In the genomic region with DNA sequence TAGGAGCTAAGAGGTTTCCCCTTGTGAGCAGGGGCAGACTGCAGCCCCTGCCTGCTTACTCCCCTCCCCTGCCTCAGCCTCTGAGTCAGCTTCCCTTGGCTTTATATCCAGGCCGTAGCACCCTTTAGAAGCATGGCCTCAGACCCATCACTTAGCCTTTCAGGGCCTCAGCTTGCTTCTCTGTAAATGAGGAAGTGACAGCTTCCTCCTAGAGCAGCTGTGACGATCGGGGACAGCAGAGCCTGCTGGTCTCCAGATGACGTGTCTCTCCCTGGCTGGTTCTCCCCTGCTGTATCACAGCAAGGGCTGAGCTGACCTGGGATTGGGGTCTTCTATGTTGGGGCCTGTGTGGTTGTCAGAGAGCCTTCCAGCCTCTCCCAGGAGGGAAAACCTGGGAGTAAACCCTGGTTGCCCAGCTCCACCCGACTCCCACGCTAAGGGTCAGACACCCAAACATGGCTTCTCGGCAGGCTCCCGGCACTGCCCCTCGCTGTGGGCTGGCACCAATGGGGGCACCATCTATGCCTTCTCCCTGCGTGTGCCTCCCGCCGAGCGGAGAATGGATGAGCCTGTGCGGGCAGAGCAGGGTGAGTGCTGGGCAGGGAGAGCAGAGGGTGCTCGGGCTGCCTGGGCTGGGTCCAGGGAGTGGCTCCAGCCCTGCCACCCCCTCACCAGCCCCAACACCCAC, we compare ENCODE assay signal across 8 cellular contexts. TPM values are rescaled to one million over a fixed set of nuclear protein-coding genes. Genes with fewer than 3 reads are reported as not detected.
DNase-seq lines count a peak whose midpoint lies in the region.

No MANE protein-coding gene starts in this region.

- H3K9me3 Mint-ChIP-seq in activated CD4-positive, alpha-beta T cell treated with anti-CD3 and anti-CD28 coated beads, Interleukin-2, amount 10 ng/mL, durations not matched to agents 24 days and 14 days, result no peaks in the 10 kb centered on the region

- H3K4me1 Mint-ChIP-seq in activated CD4-positive, alpha-beta T cell treated with anti-CD3 and anti-CD28 coated beads, Interleukin-2, amount 10 ng/mL, durations not matched to agents 24 days and 14 days, result peaks cover 5% of the 10 kb centered on the region

- intact Hi-C loops in activated CD4-positive, alpha-beta T cell treated with anti-CD3 and anti-CD28 coated beads, Interleukin-2, amount 10 ng/mL, durations not matched to agents 24 days and 14 days (cut with micrococcal nuclease), result no loop called here

- peak overlapping the region; percentile 91 for H3K27ac Mint-ChIP-seq in activated CD4-positive, alpha-beta T cell treated with anti-CD3 and anti-CD28 coated beads, Interleukin-2, amount 10 ng/mL, durations not matched to agents 24 days and 14 days

- H3K36me3 Mint-ChIP-seq in activated CD4-positive, alpha-beta T cell treated with anti-CD3 and anti-CD28 coated beads, Interleukin-2, amount 10 ng/mL, durations not matched to agents 24 days and 14 days (ENCODE audit: low read depth), result no peaks in the 10 kb centered on the region

- no peak overlapping the region for H3K4me3 Mint-ChIP-seq in activated CD4-positive, alpha-beta T cell treated with anti-CD3 and anti-CD28 coated beads, Interleukin-2, amount 10 ng/mL, durations not matched to agents 24 days and 14 days

- peak; percentile 85 for DNase-seq in activated CD4-positive, alpha-beta T cell treated with anti-CD3 and anti-CD28 coated beads, Interleukin-2, amount 10 ng/mL, durations not matched to agents 24 days and 14 days
- DNase-seq in activated CD4-positive, alpha-beta T cell treated with anti-CD3 and anti-CD28 coated beads, Interleukin-2, amount 50 U/mL, for 1 hour, result no peak
- DNase-seq in OCI-M2 (lab: John Stamatoyannopoulos, UW; ENCODE audit: unreplicated experiment), result peak; percentile 35
- DNase-seq in germinal center (ENCODE audit: low spot score), result peak; percentile 81
- peak in 20 of 49 donors; percentile 16 to 60 (median 32) for DNase-seq in substantia nigra (lab: John Stamatoyannopoulos, UW)
- DNase-seq in cerebellar nuclear complex (lab: John Stamatoyannopoulos, UW), result no peak
- DNase-seq in NCI-H2171 (lab: John Stamatoyannopoulos, UW), result no peak
- DNase-seq in NCI-H2196 (lab: John Stamatoyannopoulos, UW; ENCODE audit: unreplicated experiment), result no peak

- H3K27me3 Mint-ChIP-seq in activated CD4-positive, alpha-beta T cell treated with anti-CD3 and anti-CD28 coated beads, Interleukin-2, amount 10 ng/mL, durations not matched to agents 24 days and 14 days, result peaks cover 2% of the 10 kb centered on the region

- peak overlapping the region; percentile 40 for H3K27ac ChIP-seq in substantia nigra (ENCODE audit: low read depth, low read length, poor library complexity, severe bottlenecking)

RNA-seq across cellular contexts. Expression of a gene that starts 16.3 kb away (rescaled TPM):
- 24.3 and 25.4 TPM in 2 replicates for total RNA-seq in activated CD4-positive, alpha-beta T cell treated with anti-CD3 and anti-CD28 coated beads, Interleukin-2, amount 10 ng/mL, durations not matched to agents 24 days and 14 days

RNA-seq across cellular contexts. Expression of a gene that starts 45.8 kb away (rescaled TPM):
- total RNA-seq in activated CD4-positive, alpha-beta T cell treated with anti-CD3 and anti-CD28 coated beads, Interleukin-2, amount 10 ng/mL, durations not matched to agents 24 days and 14 days, result 6.5 and 9.0 TPM in 2 replicates

RNA-seq across cellular contexts. Expression of a gene that starts 55.0 kb away (rescaled TPM):
- total RNA-seq in activated CD4-positive, alpha-beta T cell treated with anti-CD3 and anti-CD28 coated beads, Interleukin-2, amount 10 ng/mL, durations not matched to agents 24 days and 14 days, result 61.7 and 66.4 TPM in 2 replicates

RNA-seq across cellular contexts. Expression of a gene that starts 56.0 kb away (rescaled TPM):
- 1.4 and 1.6 TPM in 2 replicates for total RNA-seq in activated CD4-positive, alpha-beta T cell treated with anti-CD3 and anti-CD28 coated beads, Interleukin-2, amount 10 ng/mL, durations not matched to agents 24 days and 14 days

Comparison
In these comparisons a context has a peak if more than half of its experiments do, and no peak if none do; other contexts are left out.
1. DNase-seq: peak in activated CD4-positive, alpha-beta T cell treated with anti-CD3 and anti-CD28 coated beads, Interleukin-2, amount 10 ng/mL, durations not matched to agents 24 days and 14 days (single experiment), OCI-M2 (single experiment) and germinal center (single experiment); none in activated CD4-positive, alpha-beta T cell treated with anti-CD3 and anti-CD28 coated beads, Interleukin-2, amount 50 U/mL, for 1 hour (single experiment), cerebellar nuclear complex (0 of 2), NCI-H2171 (single experiment) and NCI-H2196 (single experiment).